In the genomic region with DNA sequence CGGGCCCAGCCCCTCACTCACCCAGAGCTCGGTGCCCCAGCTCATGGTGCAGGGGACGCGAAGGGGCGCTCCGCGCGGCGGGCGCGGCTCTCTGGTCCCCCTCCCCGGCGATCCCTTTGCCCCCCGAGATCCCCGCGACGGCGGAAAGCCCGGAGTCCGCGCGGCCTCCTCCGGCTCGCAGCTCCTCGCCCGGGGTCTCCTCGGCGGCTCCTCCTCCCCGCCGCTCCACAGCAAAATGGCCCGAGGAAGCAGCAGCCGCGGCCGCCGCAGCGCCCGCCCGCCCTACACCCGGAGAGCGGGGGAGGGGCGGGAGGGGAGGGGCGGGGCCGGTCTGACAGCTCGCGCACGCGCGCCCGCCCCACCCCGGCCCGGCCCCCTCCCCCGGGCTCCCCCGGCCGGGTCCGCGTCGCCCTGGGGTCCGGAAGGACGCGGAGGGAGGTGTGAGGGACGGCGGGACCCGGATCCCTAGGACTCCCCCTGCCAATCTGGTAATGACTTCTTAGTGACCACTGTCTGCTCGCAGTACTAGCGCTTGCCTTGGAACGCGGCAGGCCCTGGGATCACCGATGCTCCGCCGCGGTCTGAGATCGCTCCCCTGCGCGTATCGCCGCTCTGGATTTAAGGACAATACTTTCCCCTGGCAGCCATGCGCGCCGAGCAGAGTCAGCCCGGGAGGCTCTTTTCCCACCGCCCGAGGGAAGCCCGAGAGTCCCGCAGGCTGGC, we compare ENCODE assay signal across 1 cellular context.
A peak's percentile ranks its signal among the peaks of the same experiment; 100 is the strongest.
TF ChIP-seq lines count a peak whose summit lies in the region.

FNBP1 (minus strand) TSS at position 259 of the 723 bp plus-strand sequence; CDS start at position 45, 214 bp downstream.

TF ChIP-seq in HepG2, 621 proteins besides CTCF, POLR2A, EP300 and RAD21 (continued from another document and continues in another):
- TF ChIP-seq, protein P1, sequence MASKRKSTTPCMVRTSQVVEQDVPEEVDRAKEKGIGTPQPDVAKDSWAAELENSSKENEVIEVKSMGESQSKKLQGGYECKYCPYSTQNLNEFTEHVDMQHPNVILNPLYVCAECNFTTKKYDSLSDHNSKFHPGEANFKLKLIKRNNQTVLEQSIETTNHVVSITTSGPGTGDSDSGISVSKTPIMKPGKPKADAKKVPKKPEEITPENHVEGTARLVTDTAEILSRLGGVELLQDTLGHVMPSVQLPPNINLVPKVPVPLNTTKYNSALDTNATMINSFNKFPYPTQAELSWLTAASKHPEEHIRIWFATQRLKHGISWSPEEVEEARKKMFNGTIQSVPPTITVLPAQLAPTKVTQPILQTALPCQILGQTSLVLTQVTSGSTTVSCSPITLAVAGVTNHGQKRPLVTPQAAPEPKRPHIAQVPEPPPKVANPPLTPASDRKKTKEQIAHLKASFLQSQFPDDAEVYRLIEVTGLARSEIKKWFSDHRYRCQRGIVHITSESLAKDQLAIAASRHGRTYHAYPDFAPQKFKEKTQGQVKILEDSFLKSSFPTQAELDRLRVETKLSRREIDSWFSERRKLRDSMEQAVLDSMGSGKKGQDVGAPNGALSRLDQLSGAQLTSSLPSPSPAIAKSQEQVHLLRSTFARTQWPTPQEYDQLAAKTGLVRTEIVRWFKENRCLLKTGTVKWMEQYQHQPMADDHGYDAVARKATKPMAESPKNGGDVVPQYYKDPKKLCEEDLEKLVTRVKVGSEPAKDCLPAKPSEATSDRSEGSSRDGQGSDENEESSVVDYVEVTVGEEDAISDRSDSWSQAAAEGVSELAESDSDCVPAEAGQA (IDR thresholded peaks at IDR 0.05; ENCODE audit: low read depth), result no peak
- TF ChIP-seq, protein P1 (CRISPR knock-in tag; IDR thresholded peaks at IDR 0.05; ENCODE audit: borderline replicate concordance), result 0 out of 2 replicates have a peak, but pooled peaks have one; percentile 19
- 0 out of 2 replicates have a peak, but pooled peaks have one; percentile 41 for TF ChIP-seq PATZ1 (CRISPR knock-in tag; IDR thresholded peaks at IDR 0.05)
- no peak for TF ChIP-seq FOXA1 (IDR thresholded peaks at IDR 0.05)
- 0 out of 2 replicates have a peak, but pooled peaks have one; percentile 1 for TF ChIP-seq FOXA1 (CRISPR knock-in tag; IDR thresholded peaks at IDR 0.05)
- TF ChIP-seq ZNF703 (CRISPR knock-in tag; IDR thresholded peaks at IDR 0.05; ENCODE audit: borderline replicate concordance), result no peak; the same call in 1 of the 2 replicates
- 0 out of 2 replicates have a peak, but pooled peaks have one; percentile 57 for TF ChIP-seq ZSCAN29 (CRISPR knock-in tag; conservative IDR thresholded peaks at IDR 0.05)
- 0 out of 2 replicates have a peak, but pooled peaks have one; percentile 5 for TF ChIP-seq KDM3A (CRISPR knock-in tag; IDR thresholded peaks at IDR 0.05; ENCODE audit: low read depth)
- peak; percentile 57 for TF ChIP-seq MED8 (CRISPR knock-in tag; IDR thresholded peaks at IDR 0.05; ENCODE audit: insufficient replicate concordance)
- 0 out of 2 replicates have a peak, but pooled peaks have one; percentile 46 for TF ChIP-seq ZNF230 (CRISPR knock-in tag; IDR thresholded peaks at IDR 0.05)
- no peak for TF ChIP-seq ZNF460 (CRISPR knock-in tag; IDR thresholded peaks at IDR 0.05; ENCODE audit: borderline replicate concordance)
- peak; percentile 91; the same call in 1 of the 2 replicates for TF ChIP-seq ZNF546 (CRISPR knock-in tag; conservative IDR thresholded peaks at IDR 0.05)
- TF ChIP-seq ZNF761 (CRISPR knock-in tag; conservative IDR thresholded peaks at IDR 0.05), result 0 out of 2 replicates have a peak, but pooled peaks have one; percentile 23
- peak; percentile 65 for TF ChIP-seq ETV5 (CRISPR knock-in tag; IDR thresholded peaks at IDR 0.05; ENCODE audit: borderline replicate concordance)
- 0 out of 2 replicates have a peak, but pooled peaks have one; percentile 74 for TF ChIP-seq ETS1 (CRISPR knock-in tag; IDR thresholded peaks at IDR 0.05)
- TF ChIP-seq ZNF225 (CRISPR knock-in tag; IDR thresholded peaks at IDR 0.05), result no peak; the same call in 1 of the 2 replicates
- TF ChIP-seq HMG20B (CRISPR knock-in tag; conservative IDR thresholded peaks at IDR 0.05), result no peak
- TF ChIP-seq, protein P2, sequence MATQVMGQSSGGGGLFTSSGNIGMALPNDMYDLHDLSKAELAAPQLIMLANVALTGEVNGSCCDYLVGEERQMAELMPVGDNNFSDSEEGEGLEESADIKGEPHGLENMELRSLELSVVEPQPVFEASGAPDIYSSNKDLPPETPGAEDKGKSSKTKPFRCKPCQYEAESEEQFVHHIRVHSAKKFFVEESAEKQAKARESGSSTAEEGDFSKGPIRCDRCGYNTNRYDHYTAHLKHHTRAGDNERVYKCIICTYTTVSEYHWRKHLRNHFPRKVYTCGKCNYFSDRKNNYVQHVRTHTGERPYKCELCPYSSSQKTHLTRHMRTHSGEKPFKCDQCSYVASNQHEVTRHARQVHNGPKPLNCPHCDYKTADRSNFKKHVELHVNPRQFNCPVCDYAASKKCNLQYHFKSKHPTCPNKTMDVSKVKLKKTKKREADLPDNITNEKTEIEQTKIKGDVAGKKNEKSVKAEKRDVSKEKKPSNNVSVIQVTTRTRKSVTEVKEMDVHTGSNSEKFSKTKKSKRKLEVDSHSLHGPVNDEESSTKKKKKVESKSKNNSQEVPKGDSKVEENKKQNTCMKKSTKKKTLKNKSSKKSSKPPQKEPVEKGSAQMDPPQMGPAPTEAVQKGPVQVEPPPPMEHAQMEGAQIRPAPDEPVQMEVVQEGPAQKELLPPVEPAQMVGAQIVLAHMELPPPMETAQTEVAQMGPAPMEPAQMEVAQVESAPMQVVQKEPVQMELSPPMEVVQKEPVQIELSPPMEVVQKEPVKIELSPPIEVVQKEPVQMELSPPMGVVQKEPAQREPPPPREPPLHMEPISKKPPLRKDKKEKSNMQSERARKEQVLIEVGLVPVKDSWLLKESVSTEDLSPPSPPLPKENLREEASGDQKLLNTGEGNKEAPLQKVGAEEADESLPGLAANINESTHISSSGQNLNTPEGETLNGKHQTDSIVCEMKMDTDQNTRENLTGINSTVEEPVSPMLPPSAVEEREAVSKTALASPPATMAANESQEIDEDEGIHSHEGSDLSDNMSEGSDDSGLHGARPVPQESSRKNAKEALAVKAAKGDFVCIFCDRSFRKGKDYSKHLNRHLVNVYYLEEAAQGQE (IDR thresholded peaks at IDR 0.05; ENCODE audit: borderline replicate concordance in 1 of 2, low read depth in 1 of 2, low read length in 2 of 2), result peak in 1 of 2 experiments; percentile 60; a peak in 1 of 4 replicates
- TF ChIP-seq TAF1 (CRISPR knock-in tag; IDR thresholded peaks at IDR 0.05), result peak; percentile 81
- TF ChIP-seq NKX3-1 (CRISPR knock-in tag; IDR thresholded peaks at IDR 0.05), result peak; percentile 18; the same call in 1 of the 2 replicates
- no peak for TF ChIP-seq ZNF740 (CRISPR knock-in tag; IDR thresholded peaks at IDR 0.05)
- TF ChIP-seq ZGPAT (CRISPR knock-in tag; IDR thresholded peaks at IDR 0.05), result peak; percentile 73; the same call in 1 of the 2 replicates
- TF ChIP-seq TCF12 (IDR thresholded peaks at IDR 0.05), result no peak
- TF ChIP-seq TCF12 (CRISPR knock-in tag; IDR thresholded peaks at IDR 0.05), result no peak
- TF ChIP-seq CREB3 (CRISPR knock-in tag; IDR thresholded peaks at IDR 0.05), result no peak
- TF ChIP-seq ZNF749 (CRISPR knock-in tag; IDR thresholded peaks at IDR 0.05; ENCODE audit: borderline replicate concordance), result peak; percentile 59; the same call in 1 of the 2 replicates
- TF ChIP-seq KLF6 (CRISPR knock-in tag; IDR thresholded peaks at IDR 0.05), result peak; percentile 32; the same call in 1 of the 2 replicates
- TF ChIP-seq THAP9 (CRISPR knock-in tag; IDR thresholded peaks at IDR 0.05; ENCODE audit: borderline replicate concordance), result peak; percentile 75
- TF ChIP-seq SUZ12 (IDR thresholded peaks at IDR 0.05; ENCODE audit: low read depth, low read length), result no peak
- TF ChIP-seq ZNF331 (CRISPR knock-in tag; IDR thresholded peaks at IDR 0.05), result 0 out of 2 replicates have a peak, but pooled peaks have one; percentile 28
- TF ChIP-seq GATAD1 (CRISPR knock-in tag; IDR thresholded peaks at IDR 0.05), result peak; percentile 27
